Comparison of ENCODE assay signal across 8 cellular contexts in the genomic region with DNA sequence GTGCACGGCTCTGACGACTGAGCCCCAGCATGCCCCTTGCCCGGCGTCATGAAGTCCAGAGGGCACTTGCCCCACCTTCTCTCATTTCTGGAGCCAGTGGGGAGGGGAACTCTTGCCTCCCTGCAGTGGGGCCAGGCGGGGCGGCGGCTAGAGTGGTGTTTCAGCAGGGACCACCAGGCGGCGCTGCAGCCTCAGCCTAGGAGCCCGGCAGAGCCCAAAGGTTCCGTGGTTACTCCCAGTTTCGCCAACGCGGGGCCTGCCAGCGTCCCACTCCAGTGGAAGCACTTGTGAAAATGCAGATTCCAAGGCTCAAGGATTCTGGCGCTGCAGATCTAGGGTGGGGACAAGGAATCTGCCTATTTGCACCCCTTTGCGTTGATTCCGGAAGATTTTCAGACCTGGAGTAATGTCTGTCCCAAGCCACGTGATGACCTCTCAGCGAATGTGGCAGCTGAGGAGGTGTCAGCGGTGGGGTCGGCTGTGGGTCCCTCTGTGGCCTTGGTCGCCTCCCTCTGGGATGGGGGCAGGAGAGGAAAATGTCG.
DNase-seq lines count a peak whose midpoint lies in the region; ATAC-seq and TF ChIP-seq lines count a peak whose summit lies in the region.

No MANE protein-coding gene starts in this region.

- H3K36me3 ChIP-seq in subcutaneous abdominal adipose tissue (ENCODE audit: control insufficient read depth in 5 of 5, insufficient read depth in 5 of 5, low read length in 5 of 5): peaks cover 0 to 14% (median 4%) of the 10 kb centered on the region in 5 donors

- H3K27ac ChIP-seq in subcutaneous abdominal adipose tissue (ENCODE audit: low read depth, low read length): no peak overlapping the region

- H3K9me3 ChIP-seq in subcutaneous abdominal adipose tissue (ENCODE audit: control insufficient read depth in 5 of 5, low read length in 5 of 5): peaks cover 0 to 2% (median 0%) of the 10 kb centered on the region in 5 donors

- DNase-seq in COR-L47 (lab: John Stamatoyannopoulos, UW): peak; percentile 54
- DNase-seq in NCI-H748 treated with DMSO at 0.1 percent for 48 hours (lab: John Stamatoyannopoulos, UW): peak; percentile 34
- peak; percentile 86 for DNase-seq in activated CD8-positive, alpha-beta memory T cell treated with anti-CD3 and anti-CD28 coated beads, Interleukin-2, amount 50 U/mL, for 48 hours
- peak; percentile 75 to 86 for DNase-seq in erythroblast (lab: John Stamatoyannopoulos, UW)
- DNase-seq in midbrain (lab: John Stamatoyannopoulos, UW): peak; percentile 83

- peak; percentile 36 for ATAC-seq in HG02678 (IDR thresholded peaks at IDR 0.05; ENCODE audit: unreplicated experiment)
- ATAC-seq in GM21786 (IDR thresholded peaks at IDR 0.05; ENCODE audit: unreplicated experiment): no peak

- H3K27me3 ChIP-seq in subcutaneous abdominal adipose tissue (ENCODE audit: control insufficient read depth in 5 of 5, insufficient read depth in 4 of 5, low read length in 5 of 5): no peaks in the 10 kb centered on the region

- H3K4me1 ChIP-seq in subcutaneous abdominal adipose tissue (ENCODE audit: control insufficient read depth in 5 of 5, insufficient read depth in 5 of 5, low read length in 5 of 5): peaks cover 4 to 44% (median 27%) of the 10 kb centered on the region in 5 donors

- peak overlapping the region; percentile 39 to 69 (median 59) for H3K4me3 ChIP-seq in subcutaneous abdominal adipose tissue (ENCODE audit: low read depth in 1 of 5, low read length in 5 of 5)

- peak overlapping the region in 1 of 5 donors; percentile 67 for H3K9ac ChIP-seq in subcutaneous abdominal adipose tissue (ENCODE audit: low read length in 5 of 5)

- no peak for TF ChIP-seq POLR2A in erythroblast (IDR thresholded peaks at IDR 0.05; ENCODE audit: low read length)

Comparison
In these comparisons a context has a peak if more than half of its experiments do, and no peak if none do; other contexts are left out.
1. DNase-seq: peak in every context shown above with its lines; median percentile 86 in activated CD8-positive, alpha-beta memory T cell treated with anti-CD3 and anti-CD28 coated beads, Interleukin-2, amount 50 U/mL, for 48 hours; 83 in midbrain; 80 in erythroblast; 54 in COR-L47; 34 in NCI-H748 treated with DMSO at 0.1 percent for 48 hours.